1 cellular context compared by ENCODE assay signal in the genomic region with DNA sequence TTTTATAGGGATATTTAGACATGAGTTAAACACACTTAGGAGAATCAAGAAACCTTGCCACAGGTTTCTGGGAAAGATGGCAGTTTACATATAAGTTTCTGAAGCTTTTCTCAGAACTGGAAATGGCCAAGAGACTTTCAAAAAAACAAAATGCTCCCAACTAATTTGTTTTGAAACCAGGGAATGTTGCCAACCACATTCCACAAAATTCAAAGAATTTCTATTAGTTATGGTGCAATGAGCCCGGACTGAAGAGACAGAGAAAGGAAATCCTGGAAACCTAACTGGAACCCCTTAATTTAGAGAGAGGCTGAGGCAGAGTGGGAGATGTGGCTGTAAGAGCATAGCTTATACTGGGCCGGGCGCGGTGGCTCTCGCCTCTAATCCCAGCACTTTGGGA.
TF ChIP-seq lines count a peak whose summit lies in the region.

No MANE protein-coding gene starts in this region.

TF ChIP-seq in GM23338, 12 proteins besides CTCF, POLR2A, EP300 and RAD21 (continued from another document):
- TF ChIP-seq, protein P1, sequence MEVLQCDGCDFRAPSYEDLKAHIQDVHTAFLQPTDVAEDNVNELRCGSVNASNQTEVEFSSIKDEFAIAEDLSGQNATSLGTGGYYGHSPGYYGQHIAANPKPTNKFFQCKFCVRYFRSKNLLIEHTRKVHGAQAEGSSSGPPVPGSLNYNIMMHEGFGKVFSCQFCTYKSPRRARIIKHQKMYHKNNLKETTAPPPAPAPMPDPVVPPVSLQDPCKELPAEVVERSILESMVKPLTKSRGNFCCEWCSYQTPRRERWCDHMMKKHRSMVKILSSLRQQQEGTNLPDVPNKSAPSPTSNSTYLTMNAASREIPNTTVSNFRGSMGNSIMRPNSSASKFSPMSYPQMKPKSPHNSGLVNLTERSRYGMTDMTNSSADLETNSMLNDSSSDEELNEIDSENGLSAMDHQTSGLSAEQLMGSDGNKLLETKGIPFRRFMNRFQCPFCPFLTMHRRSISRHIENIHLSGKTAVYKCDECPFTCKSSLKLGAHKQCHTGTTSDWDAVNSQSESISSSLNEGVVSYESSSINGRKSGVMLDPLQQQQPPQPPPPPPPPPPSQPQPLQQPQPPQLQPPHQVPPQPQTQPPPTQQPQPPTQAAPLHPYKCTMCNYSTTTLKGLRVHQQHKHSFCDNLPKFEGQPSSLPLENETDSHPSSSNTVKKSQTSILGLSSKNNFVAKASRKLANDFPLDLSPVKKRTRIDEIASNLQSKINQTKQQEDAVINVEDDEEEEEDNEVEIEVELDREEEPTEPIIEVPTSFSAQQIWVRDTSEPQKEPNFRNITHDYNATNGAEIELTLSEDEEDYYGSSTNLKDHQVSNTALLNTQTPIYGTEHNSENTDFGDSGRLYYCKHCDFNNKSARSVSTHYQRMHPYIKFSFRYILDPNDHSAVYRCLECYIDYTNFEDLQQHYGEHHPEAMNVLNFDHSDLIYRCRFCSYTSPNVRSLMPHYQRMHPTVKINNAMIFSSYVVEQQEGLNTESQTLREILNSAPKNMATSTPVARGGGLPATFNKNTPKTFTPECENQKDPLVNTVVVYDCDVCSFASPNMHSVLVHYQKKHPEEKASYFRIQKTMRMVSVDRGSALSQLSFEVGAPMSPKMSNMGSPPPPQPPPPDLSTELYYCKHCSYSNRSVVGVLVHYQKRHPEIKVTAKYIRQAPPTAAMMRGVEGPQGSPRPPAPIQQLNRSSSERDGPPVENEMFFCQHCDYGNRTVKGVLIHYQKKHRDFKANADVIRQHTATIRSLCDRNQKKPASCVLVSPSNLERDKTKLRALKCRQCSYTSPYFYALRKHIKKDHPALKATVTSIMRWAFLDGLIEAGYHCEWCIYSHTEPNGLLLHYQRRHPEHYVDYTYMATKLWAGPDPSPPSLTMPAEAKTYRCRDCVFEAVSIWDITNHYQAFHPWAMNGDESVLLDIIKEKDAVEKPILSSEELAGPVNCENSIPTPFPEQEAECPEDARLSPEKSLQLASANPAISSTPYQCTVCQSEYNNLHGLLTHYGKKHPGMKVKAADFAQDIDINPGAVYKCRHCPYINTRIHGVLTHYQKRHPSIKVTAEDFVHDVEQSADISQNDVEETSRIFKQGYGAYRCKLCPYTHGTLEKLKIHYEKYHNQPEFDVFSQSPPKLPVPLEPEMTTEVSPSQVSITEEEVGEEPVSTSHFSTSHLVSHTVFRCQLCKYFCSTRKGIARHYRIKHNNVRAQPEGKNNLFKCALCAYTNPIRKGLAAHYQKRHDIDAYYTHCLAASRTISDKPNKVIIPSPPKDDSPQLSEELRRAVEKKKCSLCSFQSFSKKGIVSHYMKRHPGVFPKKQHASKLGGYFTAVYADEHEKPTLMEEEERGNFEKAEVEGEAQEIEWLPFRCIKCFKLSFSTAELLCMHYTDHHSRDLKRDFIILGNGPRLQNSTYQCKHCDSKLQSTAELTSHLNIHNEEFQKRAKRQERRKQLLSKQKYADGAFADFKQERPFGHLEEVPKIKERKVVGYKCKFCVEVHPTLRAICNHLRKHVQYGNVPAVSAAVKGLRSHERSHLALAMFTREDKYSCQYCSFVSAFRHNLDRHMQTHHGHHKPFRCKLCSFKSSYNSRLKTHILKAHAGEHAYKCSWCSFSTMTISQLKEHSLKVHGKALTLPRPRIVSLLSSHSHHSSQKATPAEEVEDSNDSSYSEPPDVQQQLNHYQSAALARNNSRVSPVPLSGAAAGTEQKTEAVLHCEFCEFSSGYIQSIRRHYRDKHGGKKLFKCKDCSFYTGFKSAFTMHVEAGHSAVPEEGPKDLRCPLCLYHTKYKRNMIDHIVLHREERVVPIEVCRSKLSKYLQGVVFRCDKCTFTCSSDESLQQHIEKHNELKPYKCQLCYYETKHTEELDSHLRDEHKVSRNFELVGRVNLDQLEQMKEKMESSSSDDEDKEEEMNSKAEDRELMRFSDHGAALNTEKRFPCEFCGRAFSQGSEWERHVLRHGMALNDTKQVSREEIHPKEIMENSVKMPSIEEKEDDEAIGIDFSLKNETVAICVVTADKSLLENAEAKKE (CRISPR knock-in tag; IDR thresholded peaks at IDR 0.05), result no peak
- TF ChIP-seq ZNF331 (CRISPR knock-in tag; IDR thresholded peaks at IDR 0.05; ENCODE audit: low read depth) (no peak), ETS1 (IDR thresholded peaks at IDR 0.05) (no peak), POLR2AphosphoS5 (IDR thresholded peaks at IDR 0.05; ENCODE audit: low read depth) (no peak), CREB1 (CRISPR knock-in tag; IDR thresholded peaks at IDR 0.05; ENCODE audit: low read depth) (no peak)
- TF ChIP-seq, protein P2, sequence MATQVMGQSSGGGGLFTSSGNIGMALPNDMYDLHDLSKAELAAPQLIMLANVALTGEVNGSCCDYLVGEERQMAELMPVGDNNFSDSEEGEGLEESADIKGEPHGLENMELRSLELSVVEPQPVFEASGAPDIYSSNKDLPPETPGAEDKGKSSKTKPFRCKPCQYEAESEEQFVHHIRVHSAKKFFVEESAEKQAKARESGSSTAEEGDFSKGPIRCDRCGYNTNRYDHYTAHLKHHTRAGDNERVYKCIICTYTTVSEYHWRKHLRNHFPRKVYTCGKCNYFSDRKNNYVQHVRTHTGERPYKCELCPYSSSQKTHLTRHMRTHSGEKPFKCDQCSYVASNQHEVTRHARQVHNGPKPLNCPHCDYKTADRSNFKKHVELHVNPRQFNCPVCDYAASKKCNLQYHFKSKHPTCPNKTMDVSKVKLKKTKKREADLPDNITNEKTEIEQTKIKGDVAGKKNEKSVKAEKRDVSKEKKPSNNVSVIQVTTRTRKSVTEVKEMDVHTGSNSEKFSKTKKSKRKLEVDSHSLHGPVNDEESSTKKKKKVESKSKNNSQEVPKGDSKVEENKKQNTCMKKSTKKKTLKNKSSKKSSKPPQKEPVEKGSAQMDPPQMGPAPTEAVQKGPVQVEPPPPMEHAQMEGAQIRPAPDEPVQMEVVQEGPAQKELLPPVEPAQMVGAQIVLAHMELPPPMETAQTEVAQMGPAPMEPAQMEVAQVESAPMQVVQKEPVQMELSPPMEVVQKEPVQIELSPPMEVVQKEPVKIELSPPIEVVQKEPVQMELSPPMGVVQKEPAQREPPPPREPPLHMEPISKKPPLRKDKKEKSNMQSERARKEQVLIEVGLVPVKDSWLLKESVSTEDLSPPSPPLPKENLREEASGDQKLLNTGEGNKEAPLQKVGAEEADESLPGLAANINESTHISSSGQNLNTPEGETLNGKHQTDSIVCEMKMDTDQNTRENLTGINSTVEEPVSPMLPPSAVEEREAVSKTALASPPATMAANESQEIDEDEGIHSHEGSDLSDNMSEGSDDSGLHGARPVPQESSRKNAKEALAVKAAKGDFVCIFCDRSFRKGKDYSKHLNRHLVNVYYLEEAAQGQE (IDR thresholded peaks at IDR 0.05; ENCODE audit: unreplicated experiment), result no peak
